In the genomic region with DNA sequence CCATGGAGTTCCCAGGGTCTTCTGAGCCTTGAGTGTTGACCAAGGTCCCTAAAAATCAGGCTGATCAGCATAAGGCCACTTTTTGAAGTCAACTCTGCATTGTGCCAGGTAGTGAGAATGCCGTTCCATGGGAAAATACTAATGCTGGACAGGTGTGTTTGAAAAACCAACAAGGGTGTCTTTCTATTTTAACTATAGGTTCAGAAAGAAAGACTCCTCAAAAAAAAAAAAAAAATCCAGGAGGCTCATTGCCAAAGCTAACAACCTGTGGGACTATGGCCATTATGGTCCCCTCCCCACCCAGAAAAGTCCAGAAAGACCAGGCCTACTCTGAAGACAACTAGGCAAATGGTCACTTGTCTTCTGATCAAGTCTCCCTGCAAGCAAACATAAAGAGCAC, we compare ENCODE assay signal across 25 cellular contexts. TPM values are rescaled to one million over a fixed set of nuclear protein-coding genes. Genes with fewer than 3 reads are reported as not detected.
DNase-seq lines count a peak whose midpoint lies in the region; ATAC-seq, FAIRE-seq and TF ChIP-seq lines count a peak whose summit lies in the region.
"Had no signal": no experiment of that assay in that cellular context is flagged by ENCODE, and none has a peak within 500 bp of the region (broad histone marks: within the 10 kb centered on the region; RNA-seq: fewer than 3 reads in every experiment).

No MANE protein-coding gene starts in this region.

- H3K4me3 ChIP-seq in pancreas: no peak overlapping the region
- H3K4me3 ChIP-seq in skeletal muscle tissue (ENCODE audit: low read length in 3 of 3): no peak overlapping the region
- no peak overlapping the region for H3K4me3 ChIP-seq in CD8-positive, alpha-beta T cell (ENCODE audit: low read depth, low read length)
- H3K4me3 ChIP-seq: A549; BLaER1 treated with 17β-estradiol and CSF1 and Interleukin-3, amounts not matched to agents 10 nM and 100 nM; GM12878; GM23338 had no signal

- H3K4me3 Mint-ChIP-seq in osteocyte (ENCODE audit: unreplicated experiment): no peak overlapping the region
- no peak overlapping the region for H3K4me3 Mint-ChIP-seq in CD8-positive, alpha-beta T cell
- H3K4me3 Mint-ChIP-seq: CD14-positive monocyte; CD4-positive, alpha-beta T cell; GM23338; H9 had no signal

- H3K27ac ChIP-seq in pancreas (peak overlapping the region in 2 of 4 donors; percentile 34 to 72), skeletal muscle tissue (ENCODE audit: low read depth, low read length) (peak overlapping the region; percentile 75)
- no peak overlapping the region for H3K27ac ChIP-seq in CD8-positive, alpha-beta T cell (ENCODE audit: low read depth, low read length)
- H3K27ac ChIP-seq: A549; BLaER1 treated with 17β-estradiol and CSF1 and Interleukin-3, amounts not matched to agents 10 nM and 100 nM had no signal

- no peak overlapping the region for H3K27ac Mint-ChIP-seq in osteocyte (ENCODE audit: unreplicated experiment)
- no peak overlapping the region for H3K27ac Mint-ChIP-seq in CD8-positive, alpha-beta T cell
- H3K27ac Mint-ChIP-seq: CD14-positive monocyte; CD4-positive, alpha-beta T cell; GM23338; H9 had no signal

- H3K9ac ChIP-seq in skeletal muscle tissue (ENCODE audit: low read depth in 1 of 3, low read length in 3 of 3): peak overlapping the region in 1 of 3 donors; percentile 55
- H3K9ac ChIP-seq: BLaER1 treated with 17β-estradiol and CSF1 and Interleukin-3, amounts not matched to agents 10 nM and 100 nM had no signal

- no peaks in the 10 kb centered on the region for H3K36me3 Mint-ChIP-seq in osteocyte (ENCODE audit: unreplicated experiment)
- H3K36me3 Mint-ChIP-seq in CD8-positive, alpha-beta T cell: no peaks in the 10 kb centered on the region
- H3K36me3 Mint-ChIP-seq: CD14-positive monocyte had no signal

- intact Hi-C loops in left colon (cut with DNase I, micrococcal nuclease): no loop called here
- intact Hi-C loops in pancreas (cut with DNase I): no loop called here
- intact Hi-C loops in CD8-positive, alpha-beta T cell (cut with DNase I, micrococcal nuclease): no loop called here

- POLR2A ChIA-PET in CD8-positive, alpha-beta T cell (lab: Charles Lee): no interaction called here

- DNase-seq in NCI-H748 (lab: John Stamatoyannopoulos, UW; ENCODE audit: unreplicated experiment) (peak; percentile 10), NCI-H748 treated with DMSO at 0.1 percent for 48 hours (lab: John Stamatoyannopoulos, UW) (no peak), left colon (no peak), pancreas (peak in 3 of 6 donors; percentile 43 to 57 (median 52)), osteocyte (ENCODE audit: extremely low spot score, unreplicated experiment) (no peak)
- DNase-seq in CD8-positive, alpha-beta T cell: no peak
- DNase-seq: 8988T; ACHN; AML-193; BE2C; Calu3; CD4-positive, alpha-beta T cell; COR-L47; DMS79; EL; GDM1; H9 had no signal

- peak; percentile 13 for ATAC-seq in left colon
- ATAC-seq in pancreas: peak; percentile 84 to 89 (median 84)
- no peak for ATAC-seq in CD8-positive, alpha-beta T cell
- ATAC-seq: A549, GM12878, GM23338, HCT116 had no signal

- H3K27me3 Mint-ChIP-seq in osteocyte (ENCODE audit: unreplicated experiment): peaks cover 76% of the 10 kb centered on the region
- H3K27me3 Mint-ChIP-seq in CD8-positive, alpha-beta T cell (ENCODE audit: low read depth): peaks cover 41% of the 10 kb centered on the region

- H3K4me1 ChIP-seq in pancreas (peaks cover 0 to 17% (median 5%) of the 10 kb centered on the region in 3 donors), skeletal muscle tissue (ENCODE audit: control insufficient read depth in 3 of 3, insufficient read depth in 3 of 3, low read length in 3 of 3) (peaks cover 57 to 83% (median 74%) of the 10 kb centered on the region in 3 donors)
- H3K4me1 ChIP-seq in CD8-positive, alpha-beta T cell (ENCODE audit: insufficient read depth, low read length): no peaks in the 10 kb centered on the region
- H3K4me1 ChIP-seq: A549; BE2C; BLaER1 treated with 17β-estradiol and CSF1 and Interleukin-3, amounts not matched to agents 10 nM and 100 nM had no signal

- no peaks in the 10 kb centered on the region for H3K4me1 Mint-ChIP-seq in osteocyte (ENCODE audit: unreplicated experiment)
- H3K4me1 Mint-ChIP-seq in CD8-positive, alpha-beta T cell (ENCODE audit: low read depth): no peaks in the 10 kb centered on the region
- H3K4me1 Mint-ChIP-seq: CD14-positive monocyte had no signal

- H3K27me3 ChIP-seq in pancreas (no peaks in the 10 kb centered on the region), skeletal muscle tissue (ENCODE audit: control insufficient read depth in 3 of 3, insufficient read depth in 3 of 3, low read length in 3 of 3) (peaks cover 0 to 14% (median 0%) of the 10 kb centered on the region in 3 donors)
- H3K27me3 ChIP-seq in CD8-positive, alpha-beta T cell (ENCODE audit: insufficient read depth, low read length): no peaks in the 10 kb centered on the region
- H3K27me3 ChIP-seq: BE2C; BLaER1 treated with 17β-estradiol and CSF1 and Interleukin-3, amounts not matched to agents 10 nM and 100 nM had no signal

- CTCF ChIA-PET in CD8-positive, alpha-beta T cell (lab: Charles Lee): no interaction called here

- H3K36me3 ChIP-seq in pancreas (no peaks in the 10 kb centered on the region), skeletal muscle tissue (ENCODE audit: control insufficient read depth in 3 of 3, insufficient read depth in 3 of 3, low read length in 3 of 3) (peaks cover 63 to 78% (median 70%) of the 10 kb centered on the region in 3 donors)
- no peaks in the 10 kb centered on the region for H3K36me3 ChIP-seq in CD8-positive, alpha-beta T cell (ENCODE audit: insufficient read depth, low read length)
- H3K36me3 ChIP-seq: BE2C; BLaER1 treated with 17β-estradiol and CSF1 and Interleukin-3, amounts not matched to agents 10 nM and 100 nM had no signal

- WGBS in pancreas, 2 donors: 50 to 56% methylated on average over 1 of the region's 1 CpG

- H3K9me3 ChIP-seq in pancreas: no peaks in the 10 kb centered on the region
- H3K9me3 ChIP-seq in skeletal muscle tissue (ENCODE audit: control insufficient read depth in 3 of 3, low read length in 3 of 3): no peaks in the 10 kb centered on the region
- H3K9me3 ChIP-seq in CD8-positive, alpha-beta T cell (ENCODE audit: low read length): no peaks in the 10 kb centered on the region
- H3K9me3 ChIP-seq: A549; BE2C; BLaER1 treated with 17β-estradiol and CSF1 and Interleukin-3, amounts not matched to agents 10 nM and 100 nM had no signal

- TF ChIP-seq CTCF in pancreas (IDR thresholded peaks at IDR 0.05) (no peak), osteocyte (IDR thresholded peaks at IDR 0.05) (no peak)
- no peak for TF ChIP-seq CTCF in CD8-positive, alpha-beta T cell (IDR thresholded peaks at IDR 0.05)

- no peak for FAIRE-seq in pancreas (lab: Jason Lieb, UNC)
- FAIRE-seq: A549, GM12878, GM19239 had no signal

- no peaks in the 10 kb centered on the region for H3K9me3 Mint-ChIP-seq in osteocyte (ENCODE audit: unreplicated experiment)
- H3K9me3 Mint-ChIP-seq in CD8-positive, alpha-beta T cell: no peaks in the 10 kb centered on the region
- H3K9me3 Mint-ChIP-seq: CD14-positive monocyte; CD4-positive, alpha-beta T cell; GM23338; H9 had no signal

RNA-seq across cellular contexts. Expression of gene NRAP, which starts 44.4 kb away (rescaled TPM):
- total RNA-seq in left colon (under 1 TPM; 0.49 to 0.64 TPM), pancreas (under 1 TPM in 5 of 6 donors, not detected in 1; 0.03 to 0.67 (median 0.03) TPM), skeletal muscle tissue (27.1 TPM), osteocyte (not detected in 2 replicates)
- polyA plus RNA-seq in pancreas: under 1 TPM; 0.04 to 0.21 TPM
- not detected for total RNA-seq in CD8-positive, alpha-beta T cell
- total RNA-seq: Calu3; CD4-positive, alpha-beta T cell; GM12878; GM23338; H9 had no signal
- polyA plus RNA-seq: A549, CD14-positive monocyte, GM12878, GM23338 had no signal

Comparison
In these comparisons a context has a peak if more than half of its experiments do, and no peak if none do; other contexts are left out.
1. RNA of gene NRAP, which starts 44.4 kb away (total RNA-seq): 27.1 TPM in skeletal muscle tissue (single experiment); 0.49 to 0.64 TPM in left colon, 0.03 to 0.67 TPM in pancreas, not detected in osteocyte and not detected in CD8-positive, alpha-beta T cell; every median in the first group is over 10 times any median in the second.